In the genomic region with DNA sequence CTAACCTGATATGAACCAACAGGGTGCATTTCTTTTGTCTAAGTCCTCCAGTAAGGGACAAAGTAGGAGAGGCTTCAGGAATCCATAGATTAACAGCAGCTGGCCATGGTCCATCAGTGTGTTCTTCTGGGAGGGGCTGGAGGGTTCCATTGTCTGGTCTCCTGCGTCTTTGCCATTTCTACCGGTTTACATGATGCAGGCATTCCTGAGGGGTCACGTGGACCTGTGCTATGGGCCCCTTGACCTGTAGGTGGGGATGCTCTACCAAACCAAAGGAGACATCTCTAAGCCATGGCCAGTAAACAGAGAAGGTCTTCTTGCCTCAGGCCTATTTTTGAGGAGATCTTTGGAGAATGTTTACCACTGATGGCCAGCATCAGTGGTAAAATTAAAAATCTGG, we compare ENCODE assay signal across 28 cellular contexts. TPM values are rescaled to one million over a fixed set of nuclear protein-coding genes. Genes with fewer than 3 reads are reported as not detected.
A peak's percentile ranks its signal among the peaks of the same experiment; 100 is the strongest.
DNase-seq lines count a peak whose midpoint lies in the region; TF ChIP-seq lines count a peak whose summit lies in the region.
"Had no signal": no experiment of that assay in that cellular context is flagged by ENCODE, and none has a peak within 500 bp of the region (broad histone marks: within the 10 kb centered on the region; RNA-seq: fewer than 3 reads in every experiment).

No MANE protein-coding gene starts in this region.

- H2BK5ac ChIP-seq in trophoblast cell (ENCODE audit: low read depth, low read length, poor library complexity) = no peak overlapping the region

- no peak overlapping the region for H2BK12ac ChIP-seq in trophoblast cell (ENCODE audit: low read length)

- no peak overlapping the region for H3K14ac ChIP-seq in trophoblast cell (ENCODE audit: low read length)

- H3K79me1 ChIP-seq in trophoblast cell (ENCODE audit: low read length) = no peaks in the 10 kb centered on the region

- peaks cover 14% of the 10 kb centered on the region for H3K4me1 Mint-ChIP-seq in endothelial cell (ENCODE audit: unreplicated experiment)
- H3K4me1 Mint-ChIP-seq: activated naive CD4-positive, alpha-beta T cell treated with anti-CD3 and anti-CD28 coated beads, Interleukin-2, amount 50 U/mL, for 24 hours; naive thymus-derived CD8-positive, alpha-beta T cell had no signal

- no peak overlapping the region for H4K12ac ChIP-seq in trophoblast cell (ENCODE audit: low read depth, low read length)

- H2AFZ ChIP-seq in trophoblast cell (ENCODE audit: insufficient read depth, low read length, poor library complexity) = no peak overlapping the region

- H3K27ac Mint-ChIP-seq in endothelial cell (ENCODE audit: unreplicated experiment) = no peak overlapping the region
- H3K27ac Mint-ChIP-seq: activated CD8-positive, alpha-beta T cell treated with anti-CD3 and anti-CD28 coated beads, Interleukin-2, amount 10 ng/mL, durations not matched to agents 7 days and 5 days; activated naive CD4-positive, alpha-beta T cell treated with anti-CD3 and anti-CD28 coated beads, Interleukin-2, amount 50 U/mL, for 24 hours; activated T-cell treated with anti-CD3 and anti-CD28 coated beads, Interleukin-2, amount 50 U/mL, for 72 hours; naive thymus-derived CD8-positive, alpha-beta T cell had no signal

- no peak overlapping the region for H3K23ac ChIP-seq in trophoblast cell (ENCODE audit: low read length)

- H4K91ac ChIP-seq in trophoblast cell (ENCODE audit: low read depth, low read length) = no peak overlapping the region

- H3K4me3 ChIP-seq in epithelial cell of esophagus (ENCODE audit: low read length) (no peak overlapping the region), trophoblast cell (ENCODE audit: low read depth, low read length) (no peak overlapping the region), thyroid gland (replicated peaks in 1 of 3) (no peak overlapping the region)
- H3K4me3 ChIP-seq: heart left ventricle, pancreas had no signal

- no peaks in the 10 kb centered on the region for H3K36me3 Mint-ChIP-seq in endothelial cell (ENCODE audit: low read depth, unreplicated experiment)
- H3K36me3 Mint-ChIP-seq: activated naive CD4-positive, alpha-beta T cell treated with anti-CD3 and anti-CD28 coated beads, Interleukin-2, amount 50 U/mL, for 24 hours; naive thymus-derived CD8-positive, alpha-beta T cell had no signal

- no peaks in the 10 kb centered on the region for H3K27me3 ChIP-seq in trophoblast cell (ENCODE audit: insufficient read depth, low read length)
- no peaks in the 10 kb centered on the region for H3K27me3 ChIP-seq in thyroid gland
- H3K27me3 ChIP-seq: heart left ventricle, pancreas had no signal

- H3K18ac ChIP-seq in trophoblast cell (ENCODE audit: low read length) = no peak overlapping the region

- H2BK120ac ChIP-seq in trophoblast cell (ENCODE audit: insufficient read depth, low read length, poor library complexity) = no peak overlapping the region

- H3K36me3 ChIP-seq in trophoblast cell (ENCODE audit: control insufficient read depth in 1 of 2, insufficient read depth in 2 of 2, low read length in 2 of 2) (no peaks in the 10 kb centered on the region), thyroid gland (no peaks in the 10 kb centered on the region)
- H3K36me3 ChIP-seq: heart left ventricle, pancreas had no signal

- TF ChIP-seq CTCF in epithelial cell of esophagus (IDR thresholded peaks at IDR 0.05; ENCODE audit: insufficient read depth, low read depth, low read length, missing control alignments) (no peak), endothelial cell (IDR thresholded peaks at IDR 0.05; ENCODE audit: unreplicated experiment) (no peak), thyroid gland (IDR thresholded peaks at IDR 0.05) (no peak)

- no peak overlapping the region for H3K4ac ChIP-seq in trophoblast cell (ENCODE audit: low read depth, low read length)

- WGBS in trophoblast cell (ENCODE audit: extremely low coverage, insufficient coverage, insufficient read length) = no CpG with 5 or more reads among the region's 3 CpGs
- 76 to 87% methylated on average over 3 of the region's 3 CpGs for WGBS in thyroid gland, 2 donors

- peak; percentile 8 for DNase-seq in DMS 273 (lab: John Stamatoyannopoulos, UW; ENCODE audit: unreplicated experiment)
- no peak for DNase-seq in DMS 273 treated with DMSO at 0.1 percent for 48 hours (lab: John Stamatoyannopoulos, UW)
- peak; percentile 69 for DNase-seq in NCI-H146 (lab: John Stamatoyannopoulos, UW)
- DNase-seq in epithelial cell of esophagus (ENCODE audit: low read depth) = peak; percentile 7
- peak; percentile 60 to 74 for DNase-seq in trophoblast cell
- DNase-seq in endothelial cell (ENCODE audit: low spot score) = no peak
- no peak for DNase-seq in thyroid gland
- no peak for DNase-seq in kidney tubule cell (ENCODE audit: low spot score)
- DNase-seq: activated CD4-positive, CD25-positive, alpha-beta regulatory T cell; activated CD8-positive, alpha-beta T cell treated with anti-CD3 and anti-CD28 coated beads, Interleukin-2, amount 10 ng/mL, durations not matched to agents 7 days and 5 days; activated T-cell treated with anti-CD3 and anti-CD28 coated beads, Interleukin-2, amount 50 U/mL, for 72 hours; cerebellar nuclear complex; effector CD8-positive, alpha-beta T cell; GF-D8; heart left ventricle; naive thymus-derived CD8-positive, alpha-beta T cell; NCI-H1092 treated with DMSO at 0.1 percent for 48 hours; NCI-H2107; NCI-H524; pancreas; SHP77 treated with DMSO at 0.1 percent for 48 hours; small intestine; stimulated activated CD4-positive, alpha-beta T cell treated with anti-CD3 and anti-CD28 coated beads, Interleukin-2, amount 100 ng/mL, for 48 hours; T-helper 2 cell had no signal

- no peak for TF ChIP-seq POLR2A in thyroid gland (IDR thresholded peaks at IDR 0.05)

- no peak overlapping the region for H3K9ac ChIP-seq in trophoblast cell (ENCODE audit: low read length)

- no peak overlapping the region for H2AK5ac ChIP-seq in trophoblast cell (ENCODE audit: low read length)

- no peak overlapping the region for H3K4me3 Mint-ChIP-seq in endothelial cell (ENCODE audit: unreplicated experiment)
- H3K4me3 Mint-ChIP-seq: activated CD8-positive, alpha-beta T cell treated with anti-CD3 and anti-CD28 coated beads, Interleukin-2, amount 10 ng/mL, durations not matched to agents 7 days and 5 days; activated naive CD4-positive, alpha-beta T cell treated with anti-CD3 and anti-CD28 coated beads, Interleukin-2, amount 50 U/mL, for 24 hours; activated T-cell treated with anti-CD3 and anti-CD28 coated beads, Interleukin-2, amount 50 U/mL, for 72 hours; naive thymus-derived CD8-positive, alpha-beta T cell had no signal

- intact Hi-C loops in thyroid gland (cut with DNase I) = loop anchor here (5.0 kb wide), 1 partner anchor 82 kb away; no protein-coding TSS in a partner anchor

- H3K27me3 Mint-ChIP-seq in endothelial cell (ENCODE audit: unreplicated experiment) = no peaks in the 10 kb centered on the region
- H3K27me3 Mint-ChIP-seq: activated naive CD4-positive, alpha-beta T cell treated with anti-CD3 and anti-CD28 coated beads, Interleukin-2, amount 50 U/mL, for 24 hours had no signal

- H3K9me3 ChIP-seq in trophoblast cell (ENCODE audit: insufficient read depth, low read depth, low read length) = peaks cover 2% of the 10 kb centered on the region
- no peaks in the 10 kb centered on the region for H3K9me3 ChIP-seq in thyroid gland
- H3K9me3 ChIP-seq: heart left ventricle, pancreas had no signal

- H3K79me2 ChIP-seq in trophoblast cell (ENCODE audit: control insufficient read depth, insufficient read depth, low read length, poor library complexity) = no peaks in the 10 kb centered on the region

- H3K4me1 ChIP-seq in trophoblast cell (ENCODE audit: control insufficient read depth in 1 of 2, insufficient read depth in 2 of 2, low read length in 2 of 2) = peaks cover 0 to 3% of the 10 kb centered on the region in 2 experiments
- H3K4me1 ChIP-seq in thyroid gland = peaks cover 3 to 9% of the 10 kb centered on the region in 2 donors

- no peak overlapping the region for H3K4me2 ChIP-seq in trophoblast cell (ENCODE audit: low read length)

- H3K27ac ChIP-seq in trophoblast cell (ENCODE audit: low read depth, low read length) = no peak overlapping the region
- H3K27ac ChIP-seq in thyroid gland = no peak overlapping the region
- H3K27ac ChIP-seq: 22Rv1, pancreas had no signal

- H4K8ac ChIP-seq in trophoblast cell (ENCODE audit: low read depth, low read length) = no peak overlapping the region

- no peaks in the 10 kb centered on the region for H3K9me3 Mint-ChIP-seq in endothelial cell (ENCODE audit: unreplicated experiment)
- H3K9me3 Mint-ChIP-seq: activated naive CD4-positive, alpha-beta T cell treated with anti-CD3 and anti-CD28 coated beads, Interleukin-2, amount 50 U/mL, for 24 hours; activated T-cell treated with anti-CD3 and anti-CD28 coated beads, Interleukin-2, amount 50 U/mL, for 72 hours; naive thymus-derived CD8-positive, alpha-beta T cell had no signal

RNA-seq across cellular contexts. Expression of gene HABP2, which starts 28.7 kb away (rescaled TPM):
- polyA plus RNA-seq in trophoblast cell (2013) = 0.03 TPM in 2 replicates
- total RNA-seq in endothelial cell (ENCODE audit: unreplicated experiment) (not detected), thyroid gland (not detected)
- total RNA-seq: activated CD8-positive, alpha-beta T cell treated with anti-CD3 and anti-CD28 coated beads, Interleukin-2, amount 10 ng/mL, durations not matched to agents 7 days and 5 days; activated T-cell treated with anti-CD3 and anti-CD28 coated beads, Interleukin-2, amount 50 U/mL, for 72 hours; astrocyte; naive thymus-derived CD8-positive, alpha-beta T cell had no signal
- polyA plus RNA-seq: keratinocyte; naive thymus-derived CD8-positive, alpha-beta T cell had no signal

Comparison
In these comparisons a context has a peak if more than half of its experiments do, and no peak if none do; other contexts are left out.
1. DNase-seq: peak in DMS 273 (single experiment), NCI-H146 (single experiment), epithelial cell of esophagus (single experiment) and trophoblast cell (2 of 2); none in DMS 273 treated with DMSO at 0.1 percent for 48 hours (single experiment), endothelial cell (single experiment), thyroid gland (0 of 2) and kidney tubule cell (single experiment).